In genomic region chr5:1297243-1297642, GRCh38 we compare ENCODE assay signal across 26 cellular contexts. TPM values are rescaled to one million over a fixed set of nuclear protein-coding genes. Genes with fewer than 3 reads are reported as not detected.
DNase-seq lines count a peak whose midpoint lies in the region; ATAC-seq, FAIRE-seq and TF ChIP-seq lines count a peak whose summit lies in the region.
"Had no signal": no experiment of that assay in that cellular context is flagged by ENCODE, and none has a peak within 500 bp of the region (broad histone marks: within the 10 kb centered on the region; RNA-seq: fewer than 3 reads in every experiment).

No MANE protein-coding gene starts in this region.

- no peak overlapping the region for H3K4me3 ChIP-seq in GM12878
- H3K4me3 ChIP-seq: lower lobe of right lung, smooth muscle cell, upper lobe of left lung had no signal

- SMC1A ChIA-PET in GM12878 (lab: Charles Lee; ENCODE audit: uncharacterized antibody, unreplicated experiment) = interaction anchor here (1.0 to 3.8 kb wide), 4 partner anchors 11 to 20 kb away, joined by 3 to 18 read pairs (median 6); no protein-coding TSS in a partner anchor

- TF ChIP-seq RAD21 in GM12878 (IDR thresholded peaks at IDR 0.05; ENCODE audit: insufficient read depth, low read depth, low read length) = no peak

- 7% methylated on average over 4 of the region's 4 CpGs for WGBS in GM12878 (ENCODE audit: insufficient coverage, insufficient replicate concordance, low lambda C conversion rate, missing lambda C conversion rate)

- DNase-seq in natural killer cell (peak; percentile 7), NCI-H1436 treated with DMSO at 0.1 percent for 48 hours (lab: John Stamatoyannopoulos, UW) (peak; percentile 35), GM12878 (ENCODE audit: low read depth, low spot score) (no peak), urothelium cell line (ENCODE audit: low spot score) (no peak), NOMO-1 (lab: John Stamatoyannopoulos, UW; ENCODE audit: unreplicated experiment in 2 of 2) (no peak), WTC11 (ENCODE audit: low spot score) (no peak)
- DNase-seq in natural killer cell treated with Interleukin-12 subunit alpha and Interleukin-12 subunit beta and Interleukin-15 and Interleukin-18, amount 100 ng/mL, for 72 hours (ENCODE audit: low spot score) = no peak
- DNase-seq: activated naive CD4-positive, alpha-beta T cell treated with anti-CD3 and anti-CD28 coated beads for 36 hours; activated T-cell treated with anti-CD3 and anti-CD28 coated beads, Interleukin-2, amount 50 U/mL, for 4 hours; anterior cingulate cortex; CD8-positive, alpha-beta memory T cell; central memory CD4-positive, alpha-beta T cell; effector CD4-positive, alpha-beta T cell; foreskin melanocyte; NCI-H1417; NCI-H446; SHP77; stimulated activated CD4-positive, alpha-beta T cell treated with anti-CD3 and anti-CD28 coated beads, Interleukin-4, amount 100 ng/mL, for 24 hours; upper lobe of left lung had no signal

- TF ChIP-seq CTCF in natural killer cell (IDR thresholded peaks at IDR 0.05) = no peak
- TF ChIP-seq CTCF in GM12878 (IDR thresholded peaks at IDR 0.05 in 2 of 3, conservative IDR thresholded peaks at IDR 0.05 in 1 of 3; ENCODE audit: control insufficient read depth in 2 of 3, extremely low read depth in 1 of 3, insufficient read depth in 1 of 3, low read depth in 3 of 3, low read length in 3 of 3) = no peak
- TF ChIP-seq CTCF in WTC11 (IDR thresholded peaks at IDR 0.05) = no peak

- no peaks in the 10 kb centered on the region for H3K79me2 ChIP-seq in GM12878 (ENCODE audit: control insufficient read depth, insufficient read depth, low read length)

- H3K27me3 Mint-ChIP-seq in natural killer cell (ENCODE audit: low read depth in 2 of 2) (peaks cover 25 to 26% of the 10 kb centered on the region in 2 donors), WTC11 (ENCODE audit: low read depth) (peaks cover 10% of the 10 kb centered on the region)
- peaks cover 7 to 15% of the 10 kb centered on the region in 2 donors for H3K27me3 Mint-ChIP-seq in natural killer cell treated with Interleukin-12 subunit alpha and Interleukin-12 subunit beta and Interleukin-15 and Interleukin-18, amount 100 ng/mL, for 72 hours
- H3K27me3 Mint-ChIP-seq: T-cell had no signal

- H3K4me2 ChIP-seq in GM12878 (ENCODE audit: control insufficient read depth, insufficient read depth) = no peak overlapping the region
- H3K4me2 ChIP-seq: smooth muscle cell had no signal

- no peaks in the 10 kb centered on the region for H3K4me1 Mint-ChIP-seq in natural killer cell
- H3K4me1 Mint-ChIP-seq in natural killer cell treated with Interleukin-12 subunit alpha and Interleukin-12 subunit beta and Interleukin-15 and Interleukin-18, amount 100 ng/mL, for 72 hours (ENCODE audit: low read depth in 2 of 2) = no peaks in the 10 kb centered on the region
- H3K4me1 Mint-ChIP-seq in WTC11 = peaks cover 13% of the 10 kb centered on the region

- H3K27ac ChIP-seq in GM12878 (ENCODE audit: control insufficient read depth, insufficient read depth) = no peak overlapping the region
- H3K27ac ChIP-seq: lower lobe of right lung, neutrophil, upper lobe of left lung had no signal

- TF ChIP-seq EP300 in GM12878 (IDR thresholded peaks at IDR 0.05; ENCODE audit: borderline replicate concordance in 1 of 2, control insufficient read depth in 1 of 2, low read depth in 2 of 2, low read length in 2 of 2) = no peak

- FAIRE-seq in GM12878 (lab: Jason Lieb, UNC) = no peak
- FAIRE-seq in urothelium cell line (lab: Jason Lieb, UNC) = peak; percentile 66
- FAIRE-seq: H54, TTC549 had no signal

- H3K4me3 Mint-ChIP-seq in natural killer cell (no peak overlapping the region), WTC11 (no peak overlapping the region)
- no peak overlapping the region for H3K4me3 Mint-ChIP-seq in natural killer cell treated with Interleukin-12 subunit alpha and Interleukin-12 subunit beta and Interleukin-15 and Interleukin-18, amount 100 ng/mL, for 72 hours
- H3K4me3 Mint-ChIP-seq: activated naive CD4-positive, alpha-beta T cell treated with anti-CD3 and anti-CD28 coated beads for 36 hours; activated T-cell treated with anti-CD3 and anti-CD28 coated beads, Interleukin-2, amount 50 U/mL, for 4 hours; CD8-positive, alpha-beta memory T cell had no signal

- H3K36me3 Mint-ChIP-seq in natural killer cell (no peaks in the 10 kb centered on the region), WTC11 (no peaks in the 10 kb centered on the region; the same call in 1 of the 2 replicates)
- no peaks in the 10 kb centered on the region for H3K36me3 Mint-ChIP-seq in natural killer cell treated with Interleukin-12 subunit alpha and Interleukin-12 subunit beta and Interleukin-15 and Interleukin-18, amount 100 ng/mL, for 72 hours
- H3K36me3 Mint-ChIP-seq: CD8-positive, alpha-beta memory T cell; T-cell had no signal

- ATAC-seq in natural killer cell (no peak), GM12878 (peak; percentile 18), WTC11 (no peak)
- ATAC-seq in natural killer cell treated with Interleukin-12 subunit alpha and Interleukin-12 subunit beta and Interleukin-15 and Interleukin-18, amount 100 ng/mL, for 72 hours = no peak
- no peak for ATAC-seq in activated CD4-positive, CD25-positive, alpha-beta regulatory T cell treated with anti-CD3 and anti-CD28 coated beads, Interleukin-2, amount 50 U/mL, for 24 hours
- ATAC-seq: activated T-cell treated with anti-CD3 and anti-CD28 coated beads, Interleukin-2, amount 50 U/mL, for 4 hours; lower lobe of right lung; T-cell had no signal

- intact Hi-C loops in natural killer cell (cut with micrococcal nuclease) = no loop called here
- intact Hi-C loops in GM12878 (cut with micrococcal nuclease; ENCODE audit: unreplicated experiment) = no loop called here

- H3K36me3 ChIP-seq in GM12878 (ENCODE audit: control insufficient read depth in 2 of 2, insufficient read depth in 2 of 2, low read length in 1 of 2) = no peaks in the 10 kb centered on the region; a peak in 1 of 4 replicates
- H3K36me3 ChIP-seq: lower lobe of right lung, neutrophil, upper lobe of left lung had no signal

- TF ChIP-seq POLR2A in GM12878 (IDR thresholded peaks at IDR 0.05; ENCODE audit: low read depth, low read length) = no peak

- RAD21 ChIA-PET in GM12878 (lab: Charles Lee; ENCODE audit: unreplicated experiment) = interaction anchor here (1.6 to 1.7 kb wide), 2 partner anchors 16 to 18 kb away, joined by 7 read pairs; no protein-coding TSS in a partner anchor

- H3K27ac Mint-ChIP-seq in natural killer cell = no peak overlapping the region
- H3K27ac Mint-ChIP-seq in natural killer cell treated with Interleukin-12 subunit alpha and Interleukin-12 subunit beta and Interleukin-15 and Interleukin-18, amount 100 ng/mL, for 72 hours = no peak overlapping the region
- no peak overlapping the region for H3K27ac Mint-ChIP-seq in WTC11
- H3K27ac Mint-ChIP-seq: activated naive CD4-positive, alpha-beta T cell treated with anti-CD3 and anti-CD28 coated beads for 36 hours; CD8-positive, alpha-beta memory T cell; T-cell had no signal

- POLR2A ChIA-PET in GM12878 (lab: Charles Lee) = interaction anchor here (3.0 kb wide), 1 partner anchor 18 kb away, joined by 14 read pairs; no protein-coding TSS in a partner anchor
- POLR2A ChIA-PET in WTC11 (lab: Charles Lee) = no interaction called here

- H4K20me1 ChIP-seq in GM12878 (ENCODE audit: control insufficient read depth, insufficient read depth) = no peaks in the 10 kb centered on the region; the same call in 1 of the 2 replicates

- no peak overlapping the region for H2AFZ ChIP-seq in GM12878 (ENCODE audit: control insufficient read depth, low read depth, low read length)

- no peak overlapping the region for H3K9ac ChIP-seq in GM12878 (ENCODE audit: control insufficient read depth, insufficient read depth, low read length)

- H3K9me3 ChIP-seq in GM12878 (replicated peaks; ENCODE audit: control insufficient read depth, insufficient read depth, low read length) = no peaks in the 10 kb centered on the region; the same call in 2 of the 3 replicates
- H3K9me3 ChIP-seq: lower lobe of right lung, neutrophil, upper lobe of left lung had no signal

- in situ Hi-C loops in GM12878 (cut with MboI) = no loop called here

- BruUV-seq in GM12878 (replicated peaks; lab: Mats Ljungman, UMichigan) = no TSS peak

- no peaks in the 10 kb centered on the region; a peak in 1 of 4 replicates for H3K27me3 ChIP-seq in GM12878 (replicated peaks in 1 of 2; ENCODE audit: control insufficient read depth in 2 of 2, insufficient read depth in 2 of 2, low read length in 1 of 2)

- H3K9me3 Mint-ChIP-seq in natural killer cell (no peaks in the 10 kb centered on the region), WTC11 (peaks cover 1% of the 10 kb centered on the region)
- H3K9me3 Mint-ChIP-seq in natural killer cell treated with Interleukin-12 subunit alpha and Interleukin-12 subunit beta and Interleukin-15 and Interleukin-18, amount 100 ng/mL, for 72 hours = no peaks in the 10 kb centered on the region
- H3K9me3 Mint-ChIP-seq: activated T-cell treated with anti-CD3 and anti-CD28 coated beads, Interleukin-2, amount 50 U/mL, for 4 hours had no signal

- CTCF ChIA-PET in GM12878 (lab: Yijun Ruan, JAX) (interaction anchor here (1.7 kb wide), 1 partner anchor 44 kb away, joined by 7 read pairs; no protein-coding TSS in a partner anchor), WTC11 (lab: Charles Lee) (no interaction called here)

- H3K4me1 ChIP-seq in GM12878 (ENCODE audit: control insufficient read depth, insufficient read depth, low read length) = no peaks in the 10 kb centered on the region
- H3K4me1 ChIP-seq: lower lobe of right lung had no signal

RNA-seq across cellular contexts. Expression of gene TERT, which starts 2.4 kb away (rescaled TPM):
- total RNA-seq in natural killer cell (not detected), GM12878 (2014; rRNA removed) (8.6 and 9.0 TPM in 2 replicates), GM12878 (2014; rRNA removed; fragmentation: Illumina TruSeq; extraction: Trizol) (3.4 and 3.5 TPM in 2 replicates), GM12878 (2021) (14.8 and 21.5 TPM in 2 replicates), WTC11 (2021) (40.4 to 42.9 TPM (median 40.5 TPM) in 3 replicates)
- total RNA-seq in natural killer cell treated with Interleukin-12 subunit alpha and Interleukin-12 subunit beta and Interleukin-15 and Interleukin-18, amount 100 ng/mL, for 72 hours = 1 to 10 TPM in 1 of 2 donors, not detected in 1; 1.3 TPM
- total RNA-seq in GM12878 (2013; cell fraction: nucleolus; rRNA removed) = 29.3 and 36.2 TPM in 2 replicates
- polyA plus RNA-seq in GM12878 (2011; ENCODE audit: low read depth) = 0.05 TPM
- polyA plus RNA-seq in GM12878 (2011; rRNA removed) (2.4 and 3.8 TPM in 2 replicates), GM12878 (2014; fragmentation: Illumina TruSeq; extraction: Trizol) (0.57 and 2.4 TPM in 2 replicates), GM12878 (2014; fragmentation: Nextera tagmentation; extraction: Ambion mirVana) (under 1 TPM; 0.08 to 0.55 TPM), GM12878 (2014; rRNA removed) (17.4 and 17.8 TPM in 2 replicates), GM12878 (2016; fragmentation: Nextera tagmentation; extraction: Ambion mirVana) (1 to 10 TPM; 6.1 to 6.5 TPM)
- polyA plus RNA-seq in GM12878 (2011; cell fraction: cytosol; rRNA removed) = 4.6 and 8.2 TPM in 2 replicates
- polyA plus RNA-seq in GM12878 (2011; cell fraction: nucleus; rRNA removed) = 52.7 and 80.1 TPM in 2 replicates
- 0.95 and 1.0 TPM in 2 replicates for polyA plus RNA-seq in GM12878 (2012)
- 1.9 and 5.6 TPM in 2 replicates for polyA minus RNA-seq in GM12878 (2011; rRNA and poly(A)+ RNA removed)
- polyA minus RNA-seq in GM12878 (2011; cell fraction: cytosol; rRNA and poly(A)+ RNA removed) = 3.5 and 6.3 TPM in 2 replicates
- 10.5 and 15.5 TPM in 2 replicates for polyA minus RNA-seq in GM12878 (2011; cell fraction: nucleus; rRNA and poly(A)+ RNA removed)
- total RNA-seq: lower lobe of right lung, smooth muscle cell had no signal
- polyA plus RNA-seq: CD8-positive, alpha-beta memory T cell; smooth muscle cell had no signal

RNA-seq across cellular contexts. Expression of gene CLPTM1L, which starts 47.7 kb away (rescaled TPM):
- total RNA-seq in natural killer cell (100 to 1,000 TPM in 1 of 3 donors, 10 to 100 TPM in 2; 67.1 to 105 (median 97.5) TPM), GM12878 (2014; rRNA removed) (266 and 278 TPM in 2 replicates), GM12878 (2014; rRNA removed; fragmentation: Illumina TruSeq; extraction: Trizol) (142 and 171 TPM in 2 replicates), GM12878 (2021) (140 and 147 TPM in 2 replicates), WTC11 (2021) (73.4 to 92.8 TPM (median 73.8 TPM) in 3 replicates)
- total RNA-seq in natural killer cell treated with Interleukin-12 subunit alpha and Interleukin-12 subunit beta and Interleukin-15 and Interleukin-18, amount 100 ng/mL, for 72 hours = 100 to 1,000 TPM; 112 to 178 TPM
- 93.2 and 118 TPM in 2 replicates for total RNA-seq in GM12878 (2013; cell fraction: nucleolus; rRNA removed)
- 72.4 TPM for polyA plus RNA-seq in GM12878 (2011; ENCODE audit: low read depth)
- polyA plus RNA-seq in GM12878 (2011; rRNA removed) (80.8 and 124 TPM in 2 replicates), GM12878 (2014; fragmentation: Illumina TruSeq; extraction: Trizol) (87.8 and 163 TPM in 2 replicates), GM12878 (2014; fragmentation: Nextera tagmentation; extraction: Ambion mirVana) (10 to 100 TPM in 1 of 2 experiments, 1 to 10 TPM in 1; 2.9 to 22.8 TPM), GM12878 (2014; rRNA removed) (195 and 219 TPM in 2 replicates), GM12878 (2016; fragmentation: Nextera tagmentation; extraction: Ambion mirVana) (10 to 100 TPM; 34.2 to 39.9 TPM)
- 135 and 191 TPM in 2 replicates for polyA plus RNA-seq in GM12878 (2011; cell fraction: cytosol; rRNA removed)
- 148 and 184 TPM in 2 replicates for polyA plus RNA-seq in GM12878 (2011; cell fraction: nucleus; rRNA removed)
- polyA plus RNA-seq in GM12878 (2012) = 82.8 and 110 TPM in 2 replicates
- polyA minus RNA-seq in GM12878 (2011; rRNA and poly(A)+ RNA removed) = 125 and 188 TPM in 2 replicates
- 55.8 and 65.4 TPM in 2 replicates for polyA minus RNA-seq in GM12878 (2011; cell fraction: cytosol; rRNA and poly(A)+ RNA removed)
- polyA minus RNA-seq in GM12878 (2011; cell fraction: nucleus; rRNA and poly(A)+ RNA removed) = 43.2 and 68.0 TPM in 2 replicates

Comparison
In these comparisons a context has a peak if more than half of its experiments do, and no peak if none do; other contexts are left out.
1. DNase-seq: peak in natural killer cell (single experiment) and NCI-H1436 treated with DMSO at 0.1 percent for 48 hours (single experiment); none in natural killer cell treated with Interleukin-12 subunit alpha and Interleukin-12 subunit beta and Interleukin-15 and Interleukin-18, amount 100 ng/mL, for 72 hours (single experiment), GM12878 (single experiment), urothelium cell line (single experiment), NOMO-1 (0 of 2) and WTC11 (single experiment).